In the genomic region with DNA sequence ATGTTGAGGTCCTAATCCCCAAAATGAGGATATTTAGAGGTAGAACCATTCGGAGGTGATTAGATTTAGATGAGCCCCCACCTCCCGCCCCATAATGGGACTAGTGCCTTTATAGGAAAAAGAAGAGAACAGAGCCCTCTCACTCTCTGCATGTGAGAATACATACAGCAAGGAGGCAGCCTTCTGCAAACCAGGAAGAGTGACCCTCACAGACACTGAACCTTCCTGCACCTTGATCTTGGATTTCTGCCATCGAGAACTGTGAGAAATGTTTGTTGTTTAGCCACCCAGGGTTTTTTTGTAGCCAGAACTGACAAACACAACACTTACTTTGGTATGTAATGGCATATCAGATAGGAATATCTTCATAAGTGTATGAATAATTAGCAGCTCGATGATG, we compare ENCODE assay signal across 1 cellular context.
TF ChIP-seq lines count a peak whose summit lies in the region.

No MANE protein-coding gene starts in this region.

TF ChIP-seq in GM23338, 12 proteins besides CTCF, POLR2A, EP300 and RAD21 (continued from another document):
- TF ChIP-seq ETS1 (IDR thresholded peaks at IDR 0.05) (no peak), ZNF462 (CRISPR knock-in tag; IDR thresholded peaks at IDR 0.05) (no peak), CREB1 (CRISPR knock-in tag; IDR thresholded peaks at IDR 0.05; ENCODE audit: low read depth) (no peak)
